Comparison of ENCODE assay signal across 27 cellular contexts in the genomic region with DNA sequence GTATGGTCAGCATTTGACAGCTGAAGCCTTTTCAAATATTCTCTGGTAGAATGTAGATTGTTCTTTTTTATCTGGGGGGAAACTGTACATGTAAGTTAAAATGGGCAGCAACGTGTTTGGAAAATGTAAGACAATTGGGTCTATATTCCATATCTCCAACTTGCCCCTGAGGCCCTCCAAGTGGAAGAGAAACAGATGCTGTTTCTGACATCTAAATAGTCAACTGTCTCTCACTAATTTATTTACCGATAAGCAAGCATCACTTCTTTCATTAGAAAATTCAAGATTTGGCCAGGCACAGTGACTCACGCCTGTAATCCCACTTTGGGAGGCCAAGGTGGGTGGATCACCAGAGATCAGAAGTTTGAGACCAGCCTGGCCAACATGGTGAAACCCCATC.
"Had no signal": no experiment of that assay in that cellular context is flagged by ENCODE, and none has a peak within 500 bp of the region (broad histone marks: within the 10 kb centered on the region; RNA-seq: fewer than 3 reads in every experiment).

No MANE protein-coding gene starts in this region.

- H3K36me3 Mint-ChIP-seq: natural killer cell; neural progenitor cell; stimulated activated effector memory CD8-positive, alpha-beta T cell treated with anti-CD3 and anti-CD28 coated beads, Interleukin-12 subunit alpha, Interleukin-12 subunit beta, amount 100 ng/mL, for 72 hours; stimulated activated naive B cell treated with anti-CD40 and anti-IgM and Interleukin-4, amounts not matched to agents 10 μg/mL and 1 μg/mL and 100 μg/mL, for 72 hours had no signal

- H3K9me3 Mint-ChIP-seq: natural killer cell; nephron; stimulated activated effector memory CD8-positive, alpha-beta T cell treated with anti-CD3 and anti-CD28 coated beads, Interleukin-12 subunit alpha, Interleukin-12 subunit beta, amount 100 ng/mL, for 72 hours; stimulated activated naive B cell treated with anti-CD40 and anti-IgM and Interleukin-4, amounts not matched to agents 10 μg/mL and 1 μg/mL and 100 μg/mL, for 72 hours; stimulated activated naive CD8-positive, alpha-beta T cell treated with anti-CD3 and anti-CD28 coated beads, Interleukin-15, Interleukin-2, amounts not matched to agents 100 ng/mL and 50 ng/mL, for 24 hours had no signal

- H3K4me3 Mint-ChIP-seq: natural killer cell; nephron; neural progenitor cell; stimulated activated effector memory CD8-positive, alpha-beta T cell treated with anti-CD3 and anti-CD28 coated beads, Interleukin-12 subunit alpha, Interleukin-12 subunit beta, amount 100 ng/mL, for 72 hours; stimulated activated naive B cell treated with anti-CD40 and anti-IgM and Interleukin-4, amounts not matched to agents 10 μg/mL and 1 μg/mL and 100 μg/mL, for 72 hours; stimulated activated naive CD8-positive, alpha-beta T cell treated with anti-CD3 and anti-CD28 coated beads, Interleukin-15, Interleukin-2, amounts not matched to agents 100 ng/mL and 50 ng/mL, for 24 hours had no signal

- H3K4me1 ChIP-seq: neural progenitor cell, parathyroid adenoma, psoas muscle, right lobe of liver, sigmoid colon, stomach, thyroid gland, upper lobe of right lung, uterus had no signal

- H3K27me3 Mint-ChIP-seq: stimulated activated naive CD8-positive, alpha-beta T cell treated with anti-CD3 and anti-CD28 coated beads, Interleukin-15, Interleukin-2, amounts not matched to agents 100 ng/mL and 50 ng/mL, for 24 hours had no signal

- H3K27me3 ChIP-seq: neural progenitor cell, ovary, right lobe of liver, sigmoid colon, stomach, thyroid gland, tibial nerve, uterus had no signal

- DNase-seq: natural killer cell; occipital lobe; ovary; psoas muscle; right cardiac atrium; right lobe of liver; sigmoid colon; small intestine; stimulated activated CD4-positive, alpha-beta T cell treated with anti-CD3 and anti-CD28 coated beads, Interleukin-15, amount 100 ng/mL, for 24 hours; stimulated activated CD4-positive, alpha-beta T cell treated with anti-CD3 and anti-CD28 coated beads, Interleukin-2, amount 100 ng/mL, for 24 hours; stimulated activated CD4-positive, alpha-beta T cell treated with anti-CD3 and anti-CD28 coated beads, Interleukin-2, amount 100 ng/mL, for 48 hours; stimulated activated CD4-positive, alpha-beta T cell treated with anti-CD3 and anti-CD28 coated beads, Interleukin-4, amount 100 ng/mL, for 24 hours; stimulated activated naive B cell treated with anti-CD40 and anti-IgM and Interleukin-4, amounts not matched to agents 10 μg/mL and 1 μg/mL and 100 μg/mL, for 72 hours; stimulated activated naive CD4-positive, alpha-beta T cell treated with Interleukin-2 at 50 U/mL for 16 hours; stomach; thyroid gland; trophoblast cell; upper lobe of right lung; uterus had no signal

- H3K4me3 ChIP-seq: neural progenitor cell, ovary, psoas muscle, right lobe of liver, sigmoid colon, stomach, thoracic aorta, thyroid gland, tibial nerve, upper lobe of right lung, uterus had no signal

- H3K4me1 Mint-ChIP-seq: natural killer cell; stimulated activated effector memory CD8-positive, alpha-beta T cell treated with anti-CD3 and anti-CD28 coated beads, Interleukin-12 subunit alpha, Interleukin-12 subunit beta, amount 100 ng/mL, for 72 hours; stimulated activated naive B cell treated with anti-CD40 and anti-IgM and Interleukin-4, amounts not matched to agents 10 μg/mL and 1 μg/mL and 100 μg/mL, for 72 hours had no signal

- H3K27ac ChIP-seq: neural progenitor cell, ovary, parathyroid adenoma, psoas muscle, right lobe of liver, sigmoid colon, stomach, thoracic aorta, thyroid gland, tibial nerve, upper lobe of right lung, uterus had no signal

- H3K27ac Mint-ChIP-seq: natural killer cell; nephron; neural progenitor cell; progenitor cell of endocrine pancreas; stimulated activated effector memory CD8-positive, alpha-beta T cell treated with anti-CD3 and anti-CD28 coated beads, Interleukin-12 subunit alpha, Interleukin-12 subunit beta, amount 100 ng/mL, for 72 hours; stimulated activated naive B cell treated with anti-CD40 and anti-IgM and Interleukin-4, amounts not matched to agents 10 μg/mL and 1 μg/mL and 100 μg/mL, for 72 hours; stimulated activated naive CD8-positive, alpha-beta T cell treated with anti-CD3 and anti-CD28 coated beads, Interleukin-15, Interleukin-2, amounts not matched to agents 100 ng/mL and 50 ng/mL, for 24 hours had no signal

- H3K9me3 ChIP-seq: ovary, psoas muscle, right lobe of liver, sigmoid colon, stomach, thoracic aorta, thyroid gland, tibial nerve, upper lobe of right lung, uterus had no signal

- H3K36me3 ChIP-seq: neural progenitor cell, ovary, right lobe of liver, sigmoid colon, stomach, thoracic aorta, thyroid gland, tibial nerve, upper lobe of right lung, uterus had no signal
